1 cellular context compared by ENCODE assay signal in the genomic region with DNA sequence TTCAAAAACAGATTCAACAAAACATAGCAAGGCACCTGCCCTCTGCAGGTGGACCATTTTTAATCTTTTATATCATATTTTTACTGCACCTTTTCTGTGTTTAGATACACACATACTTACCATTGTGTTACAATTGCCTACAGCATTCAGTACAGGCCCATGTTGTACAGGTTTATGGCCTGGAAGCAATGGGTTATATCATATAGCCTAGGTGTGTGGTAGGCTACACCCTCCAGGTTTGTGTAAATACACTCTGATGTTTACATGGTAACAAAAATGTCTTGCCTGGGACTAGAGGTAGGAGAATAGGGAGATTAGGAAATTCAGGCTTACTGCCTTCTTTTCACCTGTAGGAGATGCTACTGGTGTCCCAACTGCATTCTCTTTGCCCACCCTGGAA.
TF ChIP-seq lines count a peak whose summit lies in the region.

No MANE protein-coding gene starts in this region.

TF ChIP-seq in GM12878, 131 proteins besides CTCF, POLR2A, EP300 and RAD21:
- TF ChIP-seq, protein P1, sequence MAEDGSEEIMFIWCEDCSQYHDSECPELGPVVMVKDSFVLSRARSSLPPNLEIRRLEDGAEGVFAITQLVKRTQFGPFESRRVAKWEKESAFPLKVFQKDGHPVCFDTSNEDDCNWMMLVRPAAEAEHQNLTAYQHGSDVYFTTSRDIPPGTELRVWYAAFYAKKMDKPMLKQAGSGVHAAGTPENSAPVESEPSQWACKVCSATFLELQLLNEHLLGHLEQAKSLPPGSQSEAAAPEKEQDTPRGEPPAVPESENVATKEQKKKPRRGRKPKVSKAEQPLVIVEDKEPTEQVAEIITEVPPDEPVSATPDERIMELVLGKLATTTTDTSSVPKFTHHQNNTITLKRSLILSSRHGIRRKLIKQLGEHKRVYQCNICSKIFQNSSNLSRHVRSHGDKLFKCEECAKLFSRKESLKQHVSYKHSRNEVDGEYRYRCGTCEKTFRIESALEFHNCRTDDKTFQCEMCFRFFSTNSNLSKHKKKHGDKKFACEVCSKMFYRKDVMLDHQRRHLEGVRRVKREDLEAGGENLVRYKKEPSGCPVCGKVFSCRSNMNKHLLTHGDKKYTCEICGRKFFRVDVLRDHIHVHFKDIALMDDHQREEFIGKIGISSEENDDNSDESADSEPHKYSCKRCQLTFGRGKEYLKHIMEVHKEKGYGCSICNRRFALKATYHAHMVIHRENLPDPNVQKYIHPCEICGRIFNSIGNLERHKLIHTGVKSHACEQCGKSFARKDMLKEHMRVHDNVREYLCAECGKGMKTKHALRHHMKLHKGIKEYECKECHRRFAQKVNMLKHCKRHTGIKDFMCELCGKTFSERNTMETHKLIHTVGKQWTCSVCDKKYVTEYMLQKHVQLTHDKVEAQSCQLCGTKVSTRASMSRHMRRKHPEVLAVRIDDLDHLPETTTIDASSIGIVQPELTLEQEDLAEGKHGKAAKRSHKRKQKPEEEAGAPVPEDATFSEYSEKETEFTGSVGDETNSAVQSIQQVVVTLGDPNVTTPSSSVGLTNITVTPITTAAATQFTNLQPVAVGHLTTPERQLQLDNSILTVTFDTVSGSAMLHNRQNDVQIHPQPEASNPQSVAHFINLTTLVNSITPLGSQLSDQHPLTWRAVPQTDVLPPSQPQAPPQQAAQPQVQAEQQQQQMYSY (CRISPR knock-in tag; IDR thresholded peaks at IDR 0.05), result no peak
- TF ChIP-seq BCL11A (IDR thresholded peaks at IDR 0.05; ENCODE audit: low read depth, low read length) (no peak), MEF2B (IDR thresholded peaks at IDR 0.05; ENCODE audit: partially characterized antibody, poor library complexity, severe bottlenecking) (no peak), RUNX3 (IDR thresholded peaks at IDR 0.05; ENCODE audit: low read length) (no peak), STAT1 (conservative IDR thresholded peaks at IDR 0.05) (no peak), TCF3 (IDR thresholded peaks at IDR 0.05; ENCODE audit: borderline replicate concordance, insufficient read depth, low read depth, low read length) (no peak), SIX5 (IDR thresholded peaks at IDR 0.05; ENCODE audit: low read depth, low read length, severe bottlenecking) (no peak), FOXM1 (IDR thresholded peaks at IDR 0.05; ENCODE audit: low read depth, low read length) (no peak), MYB (IDR thresholded peaks at IDR 0.05; ENCODE audit: borderline replicate concordance, low read depth, low read length) (no peak), SMAD1 (IDR thresholded peaks at IDR 0.05; ENCODE audit: low read depth, partially characterized antibody) (no peak), BHLHE40 (IDR thresholded peaks at IDR 0.05; ENCODE audit: borderline replicate concordance in 1 of 2, low read depth in 2 of 2, low read length in 1 of 2) (no peak), HDAC2 (IDR thresholded peaks at IDR 0.05) (no peak), EGR1 (IDR thresholded peaks at IDR 0.05; ENCODE audit: borderline replicate concordance in 1 of 2, low read depth in 2 of 2, low read length in 2 of 2) (no peak), ZZZ3 (IDR thresholded peaks at IDR 0.05; ENCODE audit: control insufficient read depth, insufficient read length, low read depth) (no peak)
- TF ChIP-seq, protein P2, sequence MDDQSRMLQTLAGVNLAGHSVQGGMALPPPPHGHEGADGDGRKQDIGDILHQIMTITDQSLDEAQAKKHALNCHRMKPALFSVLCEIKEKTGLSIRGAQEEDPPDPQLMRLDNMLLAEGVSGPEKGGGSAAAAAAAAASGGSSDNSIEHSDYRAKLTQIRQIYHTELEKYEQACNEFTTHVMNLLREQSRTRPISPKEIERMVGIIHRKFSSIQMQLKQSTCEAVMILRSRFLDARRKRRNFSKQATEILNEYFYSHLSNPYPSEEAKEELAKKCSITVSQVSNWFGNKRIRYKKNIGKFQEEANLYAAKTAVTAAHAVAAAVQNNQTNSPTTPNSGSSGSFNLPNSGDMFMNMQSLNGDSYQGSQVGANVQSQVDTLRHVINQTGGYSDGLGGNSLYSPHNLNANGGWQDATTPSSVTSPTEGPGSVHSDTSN (IDR thresholded peaks at IDR 0.05; ENCODE audit: insufficient replicate concordance, low read depth, low read length), result no peak
- TF ChIP-seq, protein P3, sequence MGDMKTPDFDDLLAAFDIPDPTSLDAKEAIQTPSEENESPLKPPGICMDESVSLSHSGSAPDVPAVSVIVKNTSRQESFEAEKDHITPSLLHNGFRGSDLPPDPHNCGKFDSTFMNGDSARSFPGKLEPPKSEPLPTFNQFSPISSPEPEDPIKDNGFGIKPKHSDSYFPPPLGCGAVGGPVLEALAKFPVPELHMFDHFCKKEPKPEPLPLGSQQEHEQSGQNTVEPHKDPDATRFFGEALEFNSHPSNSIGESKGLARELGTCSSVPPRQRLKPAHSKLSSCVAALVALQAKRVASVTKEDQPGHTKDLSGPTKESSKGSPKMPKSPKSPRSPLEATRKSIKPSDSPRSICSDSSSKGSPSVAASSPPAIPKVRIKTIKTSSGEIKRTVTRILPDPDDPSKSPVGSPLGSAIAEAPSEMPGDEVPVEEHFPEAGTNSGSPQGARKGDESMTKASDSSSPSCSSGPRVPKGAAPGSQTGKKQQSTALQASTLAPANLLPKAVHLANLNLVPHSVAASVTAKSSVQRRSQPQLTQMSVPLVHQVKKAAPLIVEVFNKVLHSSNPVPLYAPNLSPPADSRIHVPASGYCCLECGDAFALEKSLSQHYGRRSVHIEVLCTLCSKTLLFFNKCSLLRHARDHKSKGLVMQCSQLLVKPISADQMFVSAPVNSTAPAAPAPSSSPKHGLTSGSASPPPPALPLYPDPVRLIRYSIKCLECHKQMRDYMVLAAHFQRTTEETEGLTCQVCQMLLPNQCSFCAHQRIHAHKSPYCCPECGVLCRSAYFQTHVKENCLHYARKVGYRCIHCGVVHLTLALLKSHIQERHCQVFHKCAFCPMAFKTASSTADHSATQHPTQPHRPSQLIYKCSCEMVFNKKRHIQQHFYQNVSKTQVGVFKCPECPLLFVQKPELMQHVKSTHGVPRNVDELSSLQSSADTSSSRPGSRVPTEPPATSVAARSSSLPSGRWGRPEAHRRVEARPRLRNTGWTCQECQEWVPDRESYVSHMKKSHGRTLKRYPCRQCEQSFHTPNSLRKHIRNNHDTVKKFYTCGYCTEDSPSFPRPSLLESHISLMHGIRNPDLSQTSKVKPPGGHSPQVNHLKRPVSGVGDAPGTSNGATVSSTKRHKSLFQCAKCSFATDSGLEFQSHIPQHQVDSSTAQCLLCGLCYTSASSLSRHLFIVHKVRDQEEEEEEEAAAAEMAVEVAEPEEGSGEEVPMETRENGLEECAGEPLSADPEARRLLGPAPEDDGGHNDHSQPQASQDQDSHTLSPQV (IDR thresholded peaks at IDR 0.05), result no peak
- TF ChIP-seq, protein P4, sequence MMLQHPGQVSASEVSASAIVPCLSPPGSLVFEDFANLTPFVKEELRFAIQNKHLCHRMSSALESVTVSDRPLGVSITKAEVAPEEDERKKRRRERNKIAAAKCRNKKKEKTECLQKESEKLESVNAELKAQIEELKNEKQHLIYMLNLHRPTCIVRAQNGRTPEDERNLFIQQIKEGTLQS (IDR thresholded peaks at IDR 0.05; ENCODE audit: borderline replicate concordance, extremely low read depth, low read depth, low read length), result no peak
- TF ChIP-seq, protein P5, sequence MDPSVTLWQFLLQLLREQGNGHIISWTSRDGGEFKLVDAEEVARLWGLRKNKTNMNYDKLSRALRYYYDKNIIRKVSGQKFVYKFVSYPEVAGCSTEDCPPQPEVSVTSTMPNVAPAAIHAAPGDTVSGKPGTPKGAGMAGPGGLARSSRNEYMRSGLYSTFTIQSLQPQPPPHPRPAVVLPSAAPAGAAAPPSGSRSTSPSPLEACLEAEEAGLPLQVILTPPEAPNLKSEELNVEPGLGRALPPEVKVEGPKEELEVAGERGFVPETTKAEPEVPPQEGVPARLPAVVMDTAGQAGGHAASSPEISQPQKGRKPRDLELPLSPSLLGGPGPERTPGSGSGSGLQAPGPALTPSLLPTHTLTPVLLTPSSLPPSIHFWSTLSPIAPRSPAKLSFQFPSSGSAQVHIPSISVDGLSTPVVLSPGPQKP (IDR thresholded peaks at IDR 0.05; ENCODE audit: low read depth, low read length), result no peak
- TF ChIP-seq, protein P6, sequence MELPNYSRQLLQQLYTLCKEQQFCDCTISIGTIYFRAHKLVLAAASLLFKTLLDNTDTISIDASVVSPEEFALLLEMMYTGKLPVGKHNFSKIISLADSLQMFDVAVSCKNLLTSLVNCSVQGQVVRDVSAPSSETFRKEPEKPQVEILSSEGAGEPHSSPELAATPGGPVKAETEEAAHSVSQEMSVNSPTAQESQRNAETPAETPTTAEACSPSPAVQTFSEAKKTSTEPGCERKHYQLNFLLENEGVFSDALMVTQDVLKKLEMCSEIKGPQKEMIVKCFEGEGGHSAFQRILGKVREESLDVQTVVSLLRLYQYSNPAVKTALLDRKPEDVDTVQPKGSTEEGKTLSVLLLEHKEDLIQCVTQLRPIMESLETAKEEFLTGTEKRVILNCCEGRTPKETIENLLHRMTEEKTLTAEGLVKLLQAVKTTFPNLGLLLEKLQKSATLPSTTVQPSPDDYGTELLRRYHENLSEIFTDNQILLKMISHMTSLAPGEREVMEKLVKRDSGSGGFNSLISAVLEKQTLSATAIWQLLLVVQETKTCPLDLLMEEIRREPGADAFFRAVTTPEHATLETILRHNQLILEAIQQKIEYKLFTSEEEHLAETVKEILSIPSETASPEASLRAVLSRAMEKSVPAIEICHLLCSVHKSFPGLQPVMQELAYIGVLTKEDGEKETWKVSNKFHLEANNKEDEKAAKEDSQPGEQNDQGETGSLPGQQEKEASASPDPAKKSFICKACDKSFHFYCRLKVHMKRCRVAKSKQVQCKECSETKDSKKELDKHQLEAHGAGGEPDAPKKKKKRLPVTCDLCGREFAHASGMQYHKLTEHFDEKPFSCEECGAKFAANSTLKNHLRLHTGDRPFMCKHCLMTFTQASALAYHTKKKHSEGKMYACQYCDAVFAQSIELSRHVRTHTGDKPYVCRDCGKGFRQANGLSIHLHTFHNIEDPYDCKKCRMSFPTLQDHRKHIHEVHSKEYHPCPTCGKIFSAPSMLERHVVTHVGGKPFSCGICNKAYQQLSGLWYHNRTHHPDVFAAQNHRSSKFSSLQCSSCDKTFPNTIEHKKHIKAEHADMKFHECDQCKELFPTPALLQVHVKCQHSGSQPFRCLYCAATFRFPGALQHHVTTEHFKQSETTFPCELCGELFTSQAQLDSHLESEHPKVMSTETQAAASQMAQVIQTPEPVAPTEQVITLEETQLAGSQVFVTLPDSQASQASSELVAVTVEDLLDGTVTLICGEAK (IDR thresholded peaks at IDR 0.05; ENCODE audit: borderline replicate concordance), result no peak
